Comparison of ENCODE assay signal across 9 cellular contexts in the genomic region with DNA sequence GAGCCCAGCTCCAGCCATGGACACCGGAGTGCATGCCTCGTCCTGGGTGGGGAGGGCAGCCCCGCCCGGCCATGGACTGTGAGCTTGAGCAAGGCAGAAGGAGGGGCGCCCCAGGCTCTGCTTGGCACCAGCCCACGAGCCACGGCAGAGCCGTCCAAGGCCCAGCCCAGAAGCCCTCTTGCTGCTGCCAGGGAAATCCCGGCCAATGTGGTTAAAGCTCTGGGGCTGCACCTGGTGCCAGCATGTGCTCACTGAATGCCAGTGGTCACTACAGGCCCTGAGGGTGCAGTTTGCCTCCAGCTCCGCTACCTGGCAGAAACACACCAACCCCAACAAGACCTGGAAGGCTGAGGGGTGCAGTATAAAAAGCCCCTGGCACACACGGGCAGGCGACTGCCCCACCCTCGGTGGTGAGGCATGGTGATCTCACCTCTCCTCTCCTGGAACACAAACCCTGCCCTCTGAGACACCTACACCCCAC. TPM values are rescaled to one million over a fixed set of nuclear protein-coding genes. Genes with fewer than 3 reads are reported as not detected.
DNase-seq lines count a peak whose midpoint lies in the region; ATAC-seq and TF ChIP-seq lines count a peak whose summit lies in the region.
"Had no signal": no experiment of that assay in that cellular context is flagged by ENCODE, and none has a peak within 500 bp of the region (broad histone marks: within the 10 kb centered on the region; RNA-seq: fewer than 3 reads in every experiment).

No MANE protein-coding gene starts in this region.

- H3K27me3 Mint-ChIP-seq in H9 (ENCODE audit: low read depth) = no peaks in the 10 kb centered on the region

- H3K4me3 ChIP-seq in body of pancreas (no peak overlapping the region), stomach smooth muscle (ENCODE audit: low read length in 2 of 2) (peak overlapping the region; percentile 35 to 62)

- H4K5ac ChIP-seq in H9 (ENCODE audit: insufficient read length, low read depth, low read length) = no peak overlapping the region

- H3K4me1 Mint-ChIP-seq in H9 = peaks cover 9 to 25% of the 10 kb centered on the region in 2 experiments

- H3K79me2 ChIP-seq in H9 (ENCODE audit: insufficient read depth, low read length) = peaks cover 48% of the 10 kb centered on the region; the same call in 1 of the 2 replicates

- no peak overlapping the region for H3K9ac ChIP-seq in H9 (ENCODE audit: extremely low read depth, insufficient read length, low read length)
- H3K9ac ChIP-seq in stomach smooth muscle (ENCODE audit: low read length in 2 of 2) = peak overlapping the region; percentile 47 to 53

- no peak overlapping the region for H2AK5ac ChIP-seq in H9 (ENCODE audit: insufficient read length, low read length)

- peak; percentile 86 for ATAC-seq in body of pancreas
- no peak for ATAC-seq in HG02981 (IDR thresholded peaks at IDR 0.05; ENCODE audit: unreplicated experiment)

- H3K27ac Mint-ChIP-seq in H9 = peak overlapping the region; percentile 44 to 91 (median 72); a peak in 4 of 7 replicates
- H3K27ac Mint-ChIP-seq: T-helper 1 cell treated with Interleukin-12 subunit alpha and Interleukin-12 subunit beta and Interleukin-4 antibody, amounts not matched to agents 30 μg/mL and 1 μg/mL, for 36 hours had no signal

- no peak overlapping the region for H2BK12ac ChIP-seq in H9 (ENCODE audit: insufficient read length, low read depth, low read length)

- H4K8ac ChIP-seq in H9 (replicated peaks; ENCODE audit: insufficient read length, low read depth, low read length) = no peak overlapping the region

- H3K4ac ChIP-seq in H9 (ENCODE audit: low read depth, low read length) = no peak overlapping the region

- TF ChIP-seq POLR2A in body of pancreas (IDR thresholded peaks at IDR 0.05) = peak in 1 of 3 donors; percentile 20

- no peak overlapping the region for H3K56ac ChIP-seq in H9 (ENCODE audit: insufficient read length, low read depth, low read length)

- H3K9me3 Mint-ChIP-seq in H9 = no peaks in the 10 kb centered on the region
- H3K9me3 Mint-ChIP-seq: T-helper 1 cell treated with Interleukin-12 subunit alpha and Interleukin-12 subunit beta and Interleukin-4 antibody, amounts not matched to agents 30 μg/mL and 1 μg/mL, for 36 hours had no signal

- H4K20me1 ChIP-seq in H9 (ENCODE audit: control insufficient read depth, insufficient read depth, insufficient read length) = no peaks in the 10 kb centered on the region

- H3K4me1 ChIP-seq in H9 (ENCODE audit: insufficient read depth, low read length) (no peaks in the 10 kb centered on the region), body of pancreas (peaks cover 66% of the 10 kb centered on the region), stomach smooth muscle (ENCODE audit: control insufficient read depth, insufficient read depth, low read length) (peaks cover 53% of the 10 kb centered on the region)

- H2AFZ ChIP-seq in H9 (ENCODE audit: low read length) = no peak overlapping the region

- H3K9me3 ChIP-seq in H9 (ENCODE audit: control insufficient read depth, low read depth, low read length) (no peaks in the 10 kb centered on the region), body of pancreas (no peaks in the 10 kb centered on the region), stomach smooth muscle (ENCODE audit: control insufficient read depth in 2 of 2, low read length in 2 of 2) (no peaks in the 10 kb centered on the region)

- no peak overlapping the region for H2BK5ac ChIP-seq in H9 (ENCODE audit: insufficient read length, low read length)

- no peak overlapping the region for H3K23ac ChIP-seq in H9 (ENCODE audit: insufficient read length, low read depth, low read length)

- no peaks in the 10 kb centered on the region for H3K79me1 ChIP-seq in H9 (ENCODE audit: insufficient read depth, low read depth, low read length, poor library complexity, severe bottlenecking)

- H2BK20ac ChIP-seq in H9 (ENCODE audit: low read depth, low read length, poor library complexity, severe bottlenecking) = no peak overlapping the region

- TF ChIP-seq CTCF in H9 (conservative IDR thresholded peaks at IDR 0.05) (no peak), body of pancreas (IDR thresholded peaks at IDR 0.05) (peak in 2 of 7 experiments; percentile 14 to 17)

- H3K27ac ChIP-seq in H9 (ENCODE audit: insufficient read length, low read depth, low read length) (no peak overlapping the region), body of pancreas (peak overlapping the region; percentile 81 to 90 (median 86)), stomach smooth muscle (ENCODE audit: low read length) (peak overlapping the region; percentile 2)

- H3K18ac ChIP-seq in H9 (ENCODE audit: insufficient read length, low read depth, low read length) = no peak overlapping the region

- H3K4me3 Mint-ChIP-seq in H9 = no peak overlapping the region
- H3K4me3 Mint-ChIP-seq: T-helper 1 cell treated with Interleukin-12 subunit alpha and Interleukin-12 subunit beta and Interleukin-4 antibody, amounts not matched to agents 30 μg/mL and 1 μg/mL, for 36 hours had no signal

- no peak overlapping the region for H4K91ac ChIP-seq in H9 (ENCODE audit: insufficient read length, low read depth, low read length)

- peaks cover 3 to 11% of the 10 kb centered on the region in 2 donors for H3K36me3 ChIP-seq in body of pancreas (replicated peaks in 1 of 2; ENCODE audit: insufficient read depth in 1 of 2, low read depth in 2 of 2)
- peaks cover 13 to 15% of the 10 kb centered on the region in 2 donors for H3K36me3 ChIP-seq in stomach smooth muscle (ENCODE audit: control insufficient read depth in 2 of 2, insufficient read depth in 2 of 2, low read length in 2 of 2)

- H2BK15ac ChIP-seq in H9 (ENCODE audit: low read depth, low read length) = no peak overlapping the region

- DNase-seq in H9 (no peak), body of pancreas (peak; percentile 83 to 94 (median 92)), iPS-NIHi11 (ENCODE audit: low spot score) (peak; percentile 48), activated gamma-delta T cell (lab: John Stamatoyannopoulos, UW) (no peak), activated T-cell treated with anti-CD3 and anti-CD28 coated beads for 4 hours (no peak)
- DNase-seq in activated CD4-positive, alpha-beta T cell treated with anti-CD3 and anti-CD28 coated beads, Interleukin-2, amount 50 U/mL, for 4 hours = no peak

- WGBS in H9 (ENCODE audit: extremely low coverage, insufficient read length, low lambda C conversion rate) = no CpG with 5 or more reads among the region's 13 CpGs
- 18 to 28% methylated on average over 3 to 13 of the region's 13 CpGs for WGBS in body of pancreas, 2 donors

- no peak overlapping the region for H3T11ph ChIP-seq in H9 (ENCODE audit: low read length)

- H3K23me2 ChIP-seq in H9 (ENCODE audit: insufficient read length, low read depth, low read length, poor library complexity, severe bottlenecking) = no peaks in the 10 kb centered on the region

- H2BK120ac ChIP-seq in H9 (ENCODE audit: low read depth, low read length, poor library complexity, severe bottlenecking) = no peak overlapping the region

- intact Hi-C loops in body of pancreas (cut with DNase I) = no loop called here

- H3K36me3 Mint-ChIP-seq in H9 (ENCODE audit: insufficient read depth in 1 of 3, low read depth in 3 of 3) = peaks cover 11 to 27% (median 23%) of the 10 kb centered on the region in 3 experiments; a peak in 6 of 7 replicates

- H3K14ac ChIP-seq in H9 (ENCODE audit: insufficient read depth, low read length) = no peak overlapping the region; the same call in 1 of the 2 replicates

- H3K27me3 ChIP-seq in H9 (ENCODE audit: insufficient read depth, low read length) (no peaks in the 10 kb centered on the region), body of pancreas (no peaks in the 10 kb centered on the region), stomach smooth muscle (ENCODE audit: control insufficient read depth in 1 of 2, insufficient read depth in 2 of 2, low read length in 2 of 2) (no peaks in the 10 kb centered on the region)

- no peak overlapping the region for H3K4me2 ChIP-seq in H9 (ENCODE audit: insufficient read depth, insufficient read length, low read length)

RNA-seq across cellular contexts. Expression of gene BRD3, which starts 11.8 kb away (rescaled TPM):
- 63.1 and 63.6 TPM in 2 replicates for total RNA-seq in H9 (2021)
- total RNA-seq in body of pancreas = 10 to 100 TPM; 12.2 to 27.4 TPM

RNA-seq across cellular contexts. Expression of gene BRD3OS, which starts 30.7 kb away (rescaled TPM):
- total RNA-seq in H9 (2021) (16.4 and 17.8 TPM in 2 replicates), body of pancreas (1 to 10 TPM; 7.3 to 9.6 TPM)

Comparison
In these comparisons a context has a peak if more than half of its experiments do, and no peak if none do; other contexts are left out.
1. DNase-seq: peak in body of pancreas (4 of 4) and iPS-NIHi11 (single experiment); none in H9 (single experiment), activated gamma-delta T cell (single experiment), activated T-cell treated with anti-CD3 and anti-CD28 coated beads for 4 hours (single experiment) and activated CD4-positive, alpha-beta T cell treated with anti-CD3 and anti-CD28 coated beads, Interleukin-2, amount 50 U/mL, for 4 hours (0 of 2).
2. H3K4me3 ChIP-seq: peak in stomach smooth muscle (2 of 2); none in body of pancreas (0 of 2).